ENCODE assay signal across 25 cellular contexts in genomic region chr12:124157416-124157815, GRCh38.
"Had no signal": no experiment of that assay in that cellular context is flagged by ENCODE, and none has a peak within 500 bp of the region (broad histone marks: within the 10 kb centered on the region; RNA-seq: fewer than 3 reads in every experiment).

No MANE protein-coding gene starts in this region.

- H3K27ac ChIP-seq: esophagus squamous epithelium, parathyroid adenoma, right atrium auricular region, skin epidermis, spleen, testis, tibial artery had no signal

- H3K4me3 ChIP-seq: esophagus squamous epithelium, lung, mucosa of descending colon, right atrium auricular region, skin epidermis, spleen, testis, tibial artery had no signal

- H3K4me3 Mint-ChIP-seq: effector memory CD8-positive, alpha-beta T cell; memory B cell; naive thymus-derived CD8-positive, alpha-beta T cell; neural crest cell; stimulated activated memory B cell treated with anti-CD40 and anti-IgM and Interleukin-4, amounts not matched to agents 10 μg/mL and 1 μg/mL and 100 μg/mL, for 72 hours; type B pancreatic cell had no signal

- H3K4me1 ChIP-seq: esophagus squamous epithelium, parathyroid adenoma, right atrium auricular region, spleen, tibial artery had no signal

- H2AFZ ChIP-seq: parathyroid adenoma had no signal

- H3K9me3 ChIP-seq: esophagus squamous epithelium, mucosa of descending colon, right atrium auricular region, spleen, testis, tibial artery had no signal

- H3K27me3 ChIP-seq: right atrium auricular region, spleen, testis, tibial artery had no signal

- H3K36me3 ChIP-seq: esophagus squamous epithelium, right atrium auricular region, spleen, tibial artery had no signal

- H3K9me3 Mint-ChIP-seq: effector memory CD8-positive, alpha-beta T cell; memory B cell; naive thymus-derived CD8-positive, alpha-beta T cell; stimulated activated memory B cell treated with anti-CD40 and anti-IgM and Interleukin-4, amounts not matched to agents 10 μg/mL and 1 μg/mL and 100 μg/mL, for 72 hours had no signal

- ATAC-seq: effector memory CD8-positive, alpha-beta T cell; mucosa of descending colon; naive thymus-derived CD8-positive, alpha-beta T cell; sciatic nerve; stimulated activated memory B cell treated with anti-CD40 and anti-IgM and Interleukin-4, amounts not matched to agents 10 μg/mL and 1 μg/mL and 100 μg/mL, for 72 hours; stimulated activated naive CD8-positive, alpha-beta T cell treated with anti-CD3 and anti-CD28 coated beads, Interleukin-15, Interleukin-2, amounts not matched to agents 100 U/mL and 50 U/mL, for 24 hours had no signal

- DNase-seq: cerebellar nuclear complex; cortex of kidney; effector memory CD8-positive, alpha-beta T cell; erythroblast; esophagus squamous epithelium; foreskin melanocyte; hypothalamus; mucosa of descending colon; naive thymus-derived CD8-positive, alpha-beta T cell; spleen; stimulated activated CD4-positive, alpha-beta T cell treated with anti-CD3 and anti-CD28 coated beads, Interleukin-4, amount 100 ng/mL, for 4 hours; stimulated activated naive CD8-positive, alpha-beta T cell treated with anti-CD3 and anti-CD28 coated beads, Interleukin-15, Interleukin-2, amounts not matched to agents 100 U/mL and 50 U/mL, for 24 hours; substantia nigra; testis; tibial artery had no signal

- H3K27ac Mint-ChIP-seq: effector memory CD8-positive, alpha-beta T cell; memory B cell; progenitor cell of endocrine pancreas; stimulated activated memory B cell treated with anti-CD40 and anti-IgM and Interleukin-4, amounts not matched to agents 10 μg/mL and 1 μg/mL and 100 μg/mL, for 72 hours; type B pancreatic cell had no signal

- H3K79me2 ChIP-seq: parathyroid adenoma had no signal

- H3K9ac ChIP-seq: parathyroid adenoma had no signal

- H3K4me1 Mint-ChIP-seq: memory B cell; naive thymus-derived CD8-positive, alpha-beta T cell; stimulated activated memory B cell treated with anti-CD40 and anti-IgM and Interleukin-4, amounts not matched to agents 10 μg/mL and 1 μg/mL and 100 μg/mL, for 72 hours had no signal

- H3K36me3 Mint-ChIP-seq: naive thymus-derived CD8-positive, alpha-beta T cell; stimulated activated memory B cell treated with anti-CD40 and anti-IgM and Interleukin-4, amounts not matched to agents 10 μg/mL and 1 μg/mL and 100 μg/mL, for 72 hours had no signal
